Comparison of ENCODE assay signal across 11 cellular contexts in genomic region chr17:38585056-38585804, GRCh38. TPM values are rescaled to one million over a fixed set of nuclear protein-coding genes. Genes with fewer than 3 reads are reported as not detected.
DNase-seq lines count a peak whose midpoint lies in the region; ATAC-seq, FAIRE-seq and TF ChIP-seq lines count a peak whose summit lies in the region.
"Had no signal": no experiment of that assay in that cellular context is flagged by ENCODE, and none has a peak within 500 bp of the region (broad histone marks: within the 10 kb centered on the region; RNA-seq: fewer than 3 reads in every experiment).

No MANE protein-coding gene starts in this region.

- TF ChIP-seq RAD21 in A549 (conservative IDR thresholded peaks at IDR 0.05 in 1 of 2, IDR thresholded peaks at IDR 0.05 in 1 of 2): no peak

- H3K4me1 ChIP-seq in A549: peaks cover 21% of the 10 kb centered on the region
- H3K4me1 ChIP-seq in foreskin keratinocyte: peaks cover 2% of the 10 kb centered on the region

- H3K27me3 ChIP-seq in foreskin keratinocyte: peaks cover 62% of the 10 kb centered on the region

- no peak for TF ChIP-seq POLR2A in A549 (IDR thresholded peaks at IDR 0.05; ENCODE audit: low read length)

- ATAC-seq in A549 (peak; percentile 23 to 54; a peak in 5 of 6 replicates), foreskin keratinocyte (peak; percentile 16)

- WGBS in A549 (ENCODE audit: missing lambda C conversion rate): 57% methylated on average over 12 of the region's 12 CpGs

- CTCF ChIA-PET in A549 (lab: Yijun Ruan, JAX): interaction anchor here (0.5 to 33.9 kb wide), 23 partner anchors 10 to 869 kb away, joined by 3 to 948 read pairs (median 4); partner anchors contain the start of gene SRCIN1

- POLR2A ChIA-PET in A549 (lab: Yijun Ruan, JAX): no interaction called here

- in situ Hi-C loops in GM13976 (cut with MboI; ENCODE audit: low sequenced_read_pairs, unreplicated experiment): loop anchor here (10.0 kb wide), 1 partner anchor 80 kb away; no protein-coding TSS in a partner anchor

- FAIRE-seq in A549 (lab: Jason Lieb, UNC): no peak

- TF ChIP-seq EP300 in A549 (IDR thresholded peaks at IDR 0.05): no peak

- no peak overlapping the region for H3K4me3 ChIP-seq in A549

- no peaks in the 10 kb centered on the region for H3K9me3 ChIP-seq in A549

- peak overlapping the region; percentile 83 for H3K4me2 ChIP-seq in A549

- DNase-seq in A549 (ENCODE audit: low read depth in 1 of 2, low spot score in 1 of 2): peak in 1 of 2 experiments; percentile 51
- DNase-seq in GM13976 (ENCODE audit: low spot score): no peak
- peak; percentile 71 for DNase-seq in NCI-H82 (lab: John Stamatoyannopoulos, UW)
- DNase-seq in foreskin keratinocyte: no peak
- no peak for DNase-seq in HK-2 (ENCODE audit: unreplicated experiment)
- no peak for DNase-seq in Kasumi-1 (lab: John Stamatoyannopoulos, UW)
- no peak for DNase-seq in activated CD4-positive, alpha-beta T cell treated with anti-CD3 and anti-CD28 coated beads, Interleukin-2, amount 50 U/mL, for 4 hours
- DNase-seq in stimulated activated CD4-positive, alpha-beta T cell treated with anti-CD3 and anti-CD28 coated beads, Interleukin-12 subunit alpha, Interleukin-12 subunit beta, amount 100 ng/mL, for 4 hours: no peak
- DNase-seq: T1000 had no signal

- TF ChIP-seq CTCF in A549 (IDR thresholded peaks at IDR 0.05) (no peak), GM13976 (IDR thresholded peaks at IDR 0.05; ENCODE audit: borderline replicate concordance, control extremely low read depth, extremely low read depth, insufficient read depth, missing control alignments) (peak; percentile 0), foreskin keratinocyte (conservative IDR thresholded peaks at IDR 0.05) (no peak)

- H3K27ac ChIP-seq in A549: peak overlapping the region; percentile 51 to 63; a peak in 5 of 6 replicates
- no peak overlapping the region for H3K27ac ChIP-seq in foreskin keratinocyte

TF ChIP-seq in A549, 52 proteins besides CTCF, POLR2A, EP300 and RAD21:
- TF ChIP-seq GATA3 (IDR thresholded peaks at IDR 0.05; ENCODE audit: borderline replicate concordance) (no peak), HES2 (IDR thresholded peaks at IDR 0.05) (no peak), ZNF302 (CRISPR knock-in tag; IDR thresholded peaks at IDR 0.05) (no peak), JUNB (IDR thresholded peaks at IDR 0.05) (no peak), TFCP2L1 (CRISPR knock-in tag; IDR thresholded peaks at IDR 0.05) (no peak), RCOR1 (IDR thresholded peaks at IDR 0.05; ENCODE audit: low read depth, low read length) (no peak), FOXS1 (CRISPR knock-in tag; IDR thresholded peaks at IDR 0.05) (no peak), ATOH8 (CRISPR knock-in tag; IDR thresholded peaks at IDR 0.05; ENCODE audit: low read depth) (no peak), JUN (IDR thresholded peaks at IDR 0.05) (no peak), CBX8 (IDR thresholded peaks at IDR 0.05) (no peak), ESRRA (IDR thresholded peaks at IDR 0.05; ENCODE audit: borderline replicate concordance, low read length) (no peak)

RNA-seq across cellular contexts. Expression of gene SRCIN1, which starts 20.5 kb away (rescaled TPM):
- polyA plus RNA-seq in A549 (2011; rRNA removed) (1.3 and 1.4 TPM in 2 replicates), A549 (2017; fragmentation: RNase III; extraction: RNeasy Plus Mini Kit Qiagen cat#74134 plus additional on column Dnase treatment) (2.1 to 3.4 TPM (median 2.6 TPM) in 3 replicates), foreskin keratinocyte (0.36 and 0.46 TPM in 2 replicates)
- polyA plus RNA-seq in A549 (2012; cell fraction: cytosol; rRNA removed): 1.9 and 2.0 TPM in 2 replicates
- polyA plus RNA-seq in A549 (2012; cell fraction: nucleus; rRNA removed): 8.0 and 16.8 TPM in 2 replicates
- polyA minus RNA-seq in A549 (2011; rRNA and poly(A)+ RNA removed): 1.2 and 2.1 TPM in 2 replicates
- 0.25 and 0.31 TPM in 2 replicates for total RNA-seq in foreskin keratinocyte
- total RNA-seq: CD4-positive, CD25-positive, alpha-beta regulatory T cell; osteoblast had no signal
- polyA plus RNA-seq: CD4-positive, CD25-positive, alpha-beta regulatory T cell had no signal
